Comparison of ENCODE assay signal across 9 cellular contexts in genomic region chr14:29928342-29928640, GRCh38. TPM values are rescaled to one million over a fixed set of nuclear protein-coding genes. Genes with fewer than 3 reads are reported as not detected.
DNase-seq lines count a peak whose midpoint lies in the region; ATAC-seq and TF ChIP-seq lines count a peak whose summit lies in the region.
"Had no signal": no experiment of that assay in that cellular context is flagged by ENCODE, and none has a peak within 500 bp of the region (broad histone marks: within the 10 kb centered on the region; RNA-seq: fewer than 3 reads in every experiment).

No MANE protein-coding gene starts in this region.

- H3K27ac ChIP-seq in mammary epithelial cell (ENCODE audit: insufficient read depth, low read depth, low read length) (no peak overlapping the region), right lobe of liver (no peak overlapping the region), stomach smooth muscle (ENCODE audit: low read length) (peak overlapping the region; percentile 37)

- H3K4me1 ChIP-seq in mammary epithelial cell (ENCODE audit: insufficient read depth, low read length) = peaks cover 5% of the 10 kb centered on the region
- H3K4me1 ChIP-seq in right lobe of liver = peaks cover 0 to 8% (median 0%) of the 10 kb centered on the region in 4 donors
- peaks cover 22% of the 10 kb centered on the region for H3K4me1 ChIP-seq in stomach smooth muscle (ENCODE audit: control insufficient read depth, insufficient read depth, low read length)

- no peak for TF ChIP-seq POLR2A in right lobe of liver (IDR thresholded peaks at IDR 0.05)

- CTCF ChIA-PET in mammary epithelial cell (lab: Charles Lee; ENCODE audit: low non-redundant PET) = no interaction called here

- no peak overlapping the region for H3K4me2 ChIP-seq in mammary epithelial cell (ENCODE audit: insufficient read depth, low read depth, low read length)

- dilution Hi-C loops in mammary epithelial cell (cut with HindIII; ENCODE audit: low sequenced_read_pairs) = no loop called here

- no peaks in the 10 kb centered on the region for H3K79me2 ChIP-seq in mammary epithelial cell (ENCODE audit: insufficient read depth, low read length)

- no peak overlapping the region for H3K9ac ChIP-seq in mammary epithelial cell (ENCODE audit: insufficient read depth, low read length)
- H3K9ac ChIP-seq in stomach smooth muscle (ENCODE audit: low read length in 2 of 2) = peak overlapping the region in 1 of 2 donors; percentile 36

- intact Hi-C loops in mammary epithelial cell (cut with micrococcal nuclease) (loop anchor here (5.0 kb wide), 1 partner anchor 381 kb away; no protein-coding TSS in a partner anchor), right lobe of liver (cut with DNase I) (no loop called here)

- DNase-seq in HFF-Myc (ENCODE audit: extremely low read depth, low read depth) (no peak), mammary epithelial cell (no peak), right lobe of liver (no peak), NCI-H2081 (lab: John Stamatoyannopoulos, UW) (no peak), occipital lobe (lab: John Stamatoyannopoulos, UW) (no peak)
- no peak for DNase-seq in stimulated activated CD4-positive, alpha-beta T cell treated with anti-CD3 and anti-CD28 coated beads, Interleukin-4, amount 100 ng/mL, for 4 hours
- DNase-seq: Kasumi-1 had no signal

- TF ChIP-seq CTCF in HFF-Myc (IDR thresholded peaks at IDR 0.05; ENCODE audit: low read depth, low read length, missing control alignments) = no peak
- TF ChIP-seq CTCF in mammary epithelial cell (conservative IDR thresholded peaks at IDR 0.05 in 1 of 2, IDR thresholded peaks at IDR 0.05 in 1 of 2; ENCODE audit: extremely low read depth in 1 of 2, insufficient read depth in 1 of 2, low read depth in 1 of 2, low read length in 2 of 2) = no peak
- no peak for TF ChIP-seq CTCF in right lobe of liver (IDR thresholded peaks at IDR 0.05)

- no peaks in the 10 kb centered on the region for H3K27me3 ChIP-seq in mammary epithelial cell (ENCODE audit: insufficient read depth, low read length)
- H3K27me3 ChIP-seq in right lobe of liver = no peaks in the 10 kb centered on the region
- H3K27me3 ChIP-seq in stomach smooth muscle (ENCODE audit: control insufficient read depth in 1 of 2, insufficient read depth in 2 of 2, low read length in 2 of 2) = no peaks in the 10 kb centered on the region

- ATAC-seq in right lobe of liver (no peak), HG02571 (IDR thresholded peaks at IDR 0.05; ENCODE audit: unreplicated experiment) (no peak)

- H3K36me3 ChIP-seq in mammary epithelial cell (ENCODE audit: insufficient read depth, low read length) (no peaks in the 10 kb centered on the region), right lobe of liver (no peaks in the 10 kb centered on the region), stomach smooth muscle (ENCODE audit: control insufficient read depth in 2 of 2, insufficient read depth in 2 of 2, low read length in 2 of 2) (no peaks in the 10 kb centered on the region)

- WGBS in mammary epithelial cell (ENCODE audit: low coverage, missing lambda C conversion rate) = 90% methylated on average over 6 of the region's 8 CpGs
- WGBS in right lobe of liver (ENCODE audit: insufficient coverage, low coverage, low lambda C conversion rate, missing lambda C conversion rate) = 45% methylated on average over 8 of the region's 8 CpGs

- H3K9me3 ChIP-seq in mammary epithelial cell (replicated peaks; ENCODE audit: insufficient read depth, low read length) (no peaks in the 10 kb centered on the region), right lobe of liver (no peaks in the 10 kb centered on the region), stomach smooth muscle (ENCODE audit: control insufficient read depth in 2 of 2, low read length in 2 of 2) (no peaks in the 10 kb centered on the region)

- in situ Hi-C loops in mammary epithelial cell (cut with MboI; ENCODE audit: low sequenced_read_pairs in 2 of 2) = no loop called here

- no TSS peak for BruUV-seq in mammary epithelial cell (replicated peaks; lab: Mats Ljungman, UMichigan)

- no peaks in the 10 kb centered on the region for H4K20me1 ChIP-seq in mammary epithelial cell (ENCODE audit: insufficient read depth, low read length)

- H3K4me3 ChIP-seq in HFF-Myc (replicated peaks; ENCODE audit: low read depth, low read length) (peak overlapping the region; percentile 16; the same call in 1 of the 2 replicates), mammary epithelial cell (replicated peaks in 1 of 3; ENCODE audit: insufficient read depth in 1 of 3, low read depth in 2 of 3, low read length in 3 of 3) (no peak overlapping the region), right lobe of liver (peak overlapping the region in 2 of 3 donors; percentile 66), stomach smooth muscle (ENCODE audit: low read length in 2 of 2) (peak overlapping the region in 1 of 2 donors; percentile 67)

- H2AFZ ChIP-seq in mammary epithelial cell (ENCODE audit: low read depth, low read length) = peak overlapping the region; percentile 62

RNA-seq across cellular contexts. Expression of gene PRKD1, which starts 0.6 kb away (rescaled TPM):
- 1 to 10 TPM; 1.4 to 6.3 TPM for total RNA-seq in mammary epithelial cell
- polyA plus RNA-seq in mammary epithelial cell = 0.23 TPM
- 0.67 TPM for polyA minus RNA-seq in mammary epithelial cell
- 1 to 10 TPM in 5 of 6 experiments, under 1 TPM in 1; 0.74 to 6.2 (median 2.2) TPM for total RNA-seq in right lobe of liver
- 20.0 TPM for total RNA-seq in occipital lobe

Comparison
In these comparisons a context has a peak if more than half of its experiments do, and no peak if none do; other contexts are left out.
1. H3K4me3 ChIP-seq: peak in HFF-Myc (single experiment) and right lobe of liver (2 of 3); none in mammary epithelial cell (0 of 3).